11 cellular contexts compared by ENCODE assay signal in the genomic region with DNA sequence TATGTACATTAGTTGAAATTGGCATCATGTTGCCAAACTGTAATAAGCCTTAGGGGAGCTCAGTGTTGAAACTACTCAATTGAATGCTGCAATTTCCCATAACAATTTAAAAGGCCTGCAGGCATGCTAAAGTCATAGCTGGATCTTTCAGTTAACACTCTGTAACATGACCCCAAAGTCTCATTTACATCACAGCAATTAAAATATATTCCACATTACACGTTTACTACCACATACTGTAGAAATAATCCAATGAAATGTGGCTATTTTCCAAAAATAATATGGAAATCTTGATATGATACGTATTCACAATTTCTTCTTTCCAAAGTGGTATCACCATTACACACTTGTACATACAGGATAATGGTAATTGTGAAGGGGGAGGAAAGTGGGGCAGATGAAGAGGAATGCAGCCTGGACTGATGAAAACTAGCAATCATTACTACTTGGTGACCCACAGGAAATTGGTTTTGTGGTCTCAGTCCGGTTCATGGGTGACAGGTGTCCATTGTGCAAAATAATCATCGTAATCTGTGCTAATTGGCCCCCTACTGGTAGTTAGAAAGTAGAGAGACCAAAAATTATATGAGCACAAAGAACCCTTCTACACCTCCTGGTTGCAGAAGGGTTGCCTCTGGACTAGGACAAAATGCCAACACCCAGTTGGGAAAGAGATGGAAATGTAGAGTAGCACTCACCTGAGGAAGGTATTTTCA.
DNase-seq lines count a peak whose midpoint lies in the region; ATAC-seq and TF ChIP-seq lines count a peak whose summit lies in the region.
"Had no signal": no experiment of that assay in that cellular context is flagged by ENCODE, and none has a peak within 500 bp of the region (broad histone marks: within the 10 kb centered on the region; RNA-seq: fewer than 3 reads in every experiment).

No MANE protein-coding gene starts in this region.

- H3K9me3 ChIP-seq in OCI-LY1 (ENCODE audit: low read length) = no peaks in the 10 kb centered on the region
- H3K9me3 ChIP-seq in naive thymus-derived CD4-positive, alpha-beta T cell (ENCODE audit: control insufficient read depth in 2 of 3, low read length in 3 of 3) = no peaks in the 10 kb centered on the region

- no peaks in the 10 kb centered on the region for H3K27me3 ChIP-seq in OCI-LY1 (ENCODE audit: insufficient read depth, low read length)
- no peaks in the 10 kb centered on the region for H3K27me3 ChIP-seq in naive thymus-derived CD4-positive, alpha-beta T cell (ENCODE audit: control insufficient read depth in 2 of 2, insufficient read depth in 2 of 2, low read length in 2 of 2)

- H3K4me3 ChIP-seq in AG04449 (ENCODE audit: low read depth, low read length) (no peak overlapping the region), OCI-LY1 (ENCODE audit: low read depth, low read length, poor library complexity, severe bottlenecking) (no peak overlapping the region)
- H3K4me3 ChIP-seq in naive thymus-derived CD4-positive, alpha-beta T cell (ENCODE audit: low read length) = no peak overlapping the region

- no peak overlapping the region for H3K27ac ChIP-seq in OCI-LY1 (ENCODE audit: low read depth, low read length, poor library complexity, severe bottlenecking)
- H3K27ac ChIP-seq in naive thymus-derived CD4-positive, alpha-beta T cell (ENCODE audit: low read depth, low read length) = no peak overlapping the region

- H3K9me3 Mint-ChIP-seq in HFFc6 = no peaks in the 10 kb centered on the region
- H3K9me3 Mint-ChIP-seq in naive thymus-derived CD4-positive, alpha-beta T cell = peaks cover 0 to 2% (median 0%) of the 10 kb centered on the region in 11 donors
- H3K9me3 Mint-ChIP-seq in activated T-helper 17 cell treated with anti-CD3 and anti-CD28 coated beads, Interleukin-2, amount 50 U/mL, for 72 hours = no peaks in the 10 kb centered on the region

- H4K20me1 ChIP-seq in OCI-LY1 (ENCODE audit: insufficient read depth, low read length) = no peaks in the 10 kb centered on the region

- no peak overlapping the region for H3K9ac ChIP-seq in OCI-LY1 (ENCODE audit: low read length)

- peaks cover 41% of the 10 kb centered on the region for H3K4me1 Mint-ChIP-seq in HFFc6 (ENCODE audit: low read depth)
- no peaks in the 10 kb centered on the region for H3K4me1 Mint-ChIP-seq in naive thymus-derived CD4-positive, alpha-beta T cell
- no peaks in the 10 kb centered on the region for H3K4me1 Mint-ChIP-seq in activated T-helper 17 cell treated with anti-CD3 and anti-CD28 coated beads, Interleukin-2, amount 50 U/mL, for 72 hours

- no peak overlapping the region for H3K4me3 Mint-ChIP-seq in HFFc6
- no peak overlapping the region for H3K4me3 Mint-ChIP-seq in naive thymus-derived CD4-positive, alpha-beta T cell
- no peak overlapping the region for H3K4me3 Mint-ChIP-seq in activated T-helper 17 cell treated with anti-CD3 and anti-CD28 coated beads, Interleukin-2, amount 50 U/mL, for 72 hours

- H3K27ac Mint-ChIP-seq in HFFc6 = peak overlapping the region; percentile 93
- H3K27ac Mint-ChIP-seq in naive thymus-derived CD4-positive, alpha-beta T cell = no peak overlapping the region
- H3K27ac Mint-ChIP-seq in activated T-helper 17 cell treated with anti-CD3 and anti-CD28 coated beads, Interleukin-2, amount 50 U/mL, for 72 hours = no peak overlapping the region

- no peaks in the 10 kb centered on the region; the same call in 1 of the 2 replicates for H3K27me3 Mint-ChIP-seq in HFFc6 (ENCODE audit: insufficient read depth)
- H3K27me3 Mint-ChIP-seq in naive thymus-derived CD4-positive, alpha-beta T cell = peaks cover 0 to 6% (median 0%) of the 10 kb centered on the region in 5 donors
- H3K27me3 Mint-ChIP-seq in activated T-helper 17 cell treated with anti-CD3 and anti-CD28 coated beads, Interleukin-2, amount 50 U/mL, for 72 hours = no peaks in the 10 kb centered on the region

- no peak overlapping the region for H2AFZ ChIP-seq in OCI-LY1 (ENCODE audit: low read length)

- H3K9me2 ChIP-seq in OCI-LY1 (ENCODE audit: low read depth, low read length) = no peaks in the 10 kb centered on the region

- intact Hi-C loops in naive thymus-derived CD4-positive, alpha-beta T cell (cut with micrococcal nuclease) = no loop called here

- H3F3A ChIP-seq in OCI-LY1 (ENCODE audit: insufficient read depth, low read length) = no peaks in the 10 kb centered on the region

- CTCF ChIA-PET in AG04449 (lab: Yijun Ruan, JAX) = interaction anchor here (0.8 to 0.9 kb wide), 2 partner anchors 10 to 11 kb away, joined by 3 to 7 read pairs; no protein-coding TSS in a partner anchor
- CTCF ChIA-PET in naive thymus-derived CD4-positive, alpha-beta T cell (lab: Charles Lee) = no interaction called here

- TF ChIP-seq CTCF in AG04449 (IDR thresholded peaks at IDR 0.05; ENCODE audit: insufficient read depth, low read length, missing control alignments) = no peak
- peak; percentile 70 for TF ChIP-seq CTCF in HFFc6 (IDR thresholded peaks at IDR 0.05)
- TF ChIP-seq CTCF in OCI-LY1 (IDR thresholded peaks at IDR 0.05; ENCODE audit: low read length) = peak; percentile 31; the same call in 1 of the 2 replicates

- no peaks in the 10 kb centered on the region for H3K4me1 ChIP-seq in OCI-LY1 (ENCODE audit: insufficient read depth, low read length, severe bottlenecking)
- no peaks in the 10 kb centered on the region for H3K4me1 ChIP-seq in naive thymus-derived CD4-positive, alpha-beta T cell (ENCODE audit: control insufficient read depth in 2 of 2, insufficient read depth in 2 of 2, low read length in 2 of 2)

- DNase-seq in AG04449 (ENCODE audit: low read depth, low spot score) (peak; percentile 51), HFFc6 (peak; percentile 20), fibroblast of gingiva (ENCODE audit: low read depth) (peak; percentile 65), OCI-M1 (lab: John Stamatoyannopoulos, UW) (no peak)
- no peak for DNase-seq in naive thymus-derived CD4-positive, alpha-beta T cell
- DNase-seq: aorta; NCI-H187 treated with DMSO at 0.1 percent for 48 hours; stimulated activated CD4-positive, alpha-beta T cell treated with anti-CD3 and anti-CD28 coated beads, Interleukin-1b, Interleukin-23, amount 100 ng/mL, for 48 hours had no signal

- no peaks in the 10 kb centered on the region; the same call in 1 of the 2 replicates for H3K36me3 Mint-ChIP-seq in HFFc6 (ENCODE audit: low read depth)
- H3K36me3 Mint-ChIP-seq in naive thymus-derived CD4-positive, alpha-beta T cell = no peaks in the 10 kb centered on the region
- H3K36me3 Mint-ChIP-seq in activated T-helper 17 cell treated with anti-CD3 and anti-CD28 coated beads, Interleukin-2, amount 50 U/mL, for 72 hours (ENCODE audit: low read depth) = no peaks in the 10 kb centered on the region

- no peak for ATAC-seq in naive thymus-derived CD4-positive, alpha-beta T cell
- no peak for ATAC-seq in GM19324 (IDR thresholded peaks at IDR 0.05; ENCODE audit: low FRiP score, unreplicated experiment)
- no peak for ATAC-seq in activated T-helper 17 cell treated with anti-CD3 and anti-CD28 coated beads, Interleukin-2, amount 50 U/mL, for 72 hours (replicated peaks)

- H3K79me2 ChIP-seq in OCI-LY1 (ENCODE audit: insufficient read depth, low read length) = no peaks in the 10 kb centered on the region

- no peak overlapping the region for H3K4me2 ChIP-seq in OCI-LY1 (ENCODE audit: low read length)

- POLR2A ChIA-PET in AG04449 (lab: Yijun Ruan, JAX) = interaction anchor here (0.6 to 1.3 kb wide), 2 partner anchors 21 to 40 kb away, joined by 3 to 7 read pairs; no protein-coding TSS in a partner anchor
- POLR2A ChIA-PET in naive thymus-derived CD4-positive, alpha-beta T cell (lab: Charles Lee) = no interaction called here

- no peaks in the 10 kb centered on the region for H3K36me3 ChIP-seq in OCI-LY1 (ENCODE audit: insufficient read depth, low read length)
- no peaks in the 10 kb centered on the region for H3K36me3 ChIP-seq in naive thymus-derived CD4-positive, alpha-beta T cell (ENCODE audit: control insufficient read depth in 2 of 3, insufficient read depth in 3 of 3, low read length in 3 of 3)

Comparison
In these comparisons a context has a peak if more than half of its experiments do, and no peak if none do; other contexts are left out.
1. DNase-seq: peak in AG04449 (single experiment), HFFc6 (single experiment) and fibroblast of gingiva (single experiment); none in naive thymus-derived CD4-positive, alpha-beta T cell (0 of 9) and OCI-M1 (single experiment).